Comparison of ENCODE assay signal across 9 cellular contexts in the genomic region with DNA sequence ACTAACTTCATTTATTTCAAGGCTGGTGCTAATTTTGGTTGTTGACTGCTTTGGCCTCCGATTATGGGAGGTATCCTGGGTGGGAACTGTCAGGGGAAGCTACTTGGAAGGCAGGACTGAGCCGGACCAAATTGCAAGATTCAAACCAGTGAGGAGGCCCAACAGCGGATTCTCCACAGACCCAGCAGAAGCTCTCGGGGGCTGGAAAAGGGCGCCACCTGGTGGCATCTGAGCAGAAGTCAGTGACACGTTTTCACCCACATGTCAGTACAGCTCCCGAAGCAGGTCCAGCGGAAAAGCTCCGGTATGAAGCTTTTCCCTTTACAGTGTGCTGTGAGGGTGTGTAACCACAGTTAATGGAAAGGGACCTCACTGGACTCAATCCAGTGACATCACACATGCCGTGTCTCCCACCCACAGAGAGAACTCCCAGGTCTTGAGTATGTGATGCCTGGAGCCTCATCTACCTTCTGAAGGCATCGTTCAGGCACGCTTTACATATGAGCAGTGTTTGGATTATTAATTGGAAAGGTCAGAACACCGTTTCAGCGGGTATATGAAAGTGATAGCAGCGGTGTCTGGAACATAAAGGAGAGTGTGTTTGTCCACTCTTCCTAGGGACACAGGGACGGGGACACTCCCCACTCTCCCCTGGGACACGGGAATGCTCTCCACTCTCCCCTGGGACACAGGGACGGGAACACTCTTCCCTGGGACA. TPM values are rescaled to one million over a fixed set of nuclear protein-coding genes. Genes with fewer than 3 reads are reported as not detected.
DNase-seq lines count a peak whose midpoint lies in the region; ATAC-seq and TF ChIP-seq lines count a peak whose summit lies in the region.
"Had no signal": no experiment of that assay in that cellular context is flagged by ENCODE, and none has a peak within 500 bp of the region (broad histone marks: within the 10 kb centered on the region; RNA-seq: fewer than 3 reads in every experiment).

No MANE protein-coding gene starts in this region.

- peaks cover 14% of the 10 kb centered on the region for H3K4me1 Mint-ChIP-seq in HFFc6 (ENCODE audit: low read depth)

- H3K4me3 Mint-ChIP-seq in HFFc6 = no peak overlapping the region

- H3K9me3 Mint-ChIP-seq in HFFc6 = peaks cover 22% of the 10 kb centered on the region

- ATAC-seq in HG03378 (IDR thresholded peaks at IDR 0.05; ENCODE audit: unreplicated experiment) = no peak

- H3K27ac Mint-ChIP-seq in HFFc6 = no peak overlapping the region

- H3K27me3 Mint-ChIP-seq in HFFc6 (ENCODE audit: insufficient read depth) = peaks cover 34% of the 10 kb centered on the region

- H3K4me3 ChIP-seq in cardiac fibroblast (replicated peaks in 1 of 2; ENCODE audit: low read depth in 2 of 2, low read length in 2 of 2) = no peak overlapping the region

- DNase-seq in COR-L47 (lab: John Stamatoyannopoulos, UW) (peak; percentile 72), HFFc6 (peak; percentile 72), NCI-H226 (peak; percentile 56), cardiac fibroblast (ENCODE audit: low read depth in 2 of 2) (peak; percentile 89 to 90), kidney glomerular epithelial cell (lab: John Stamatoyannopoulos, UW) (peak; percentile 48)
- peak; percentile 53 to 73 (median 62) for DNase-seq in activated CD4-positive, CD25-positive, alpha-beta regulatory T cell (lab: John Stamatoyannopoulos, UW)
- peak; percentile 67 for DNase-seq in stimulated activated CD4-positive, alpha-beta T cell treated with anti-CD3 and anti-CD28 coated beads, Interleukin-2, amount 100 ng/mL, for 4 hours (ENCODE audit: low read depth)

- TF ChIP-seq CTCF in HFFc6 (IDR thresholded peaks at IDR 0.05) = peak; percentile 95
- TF ChIP-seq CTCF in cardiac fibroblast (IDR thresholded peaks at IDR 0.05; ENCODE audit: low read depth, low read length) = peak; percentile 89

- peaks cover 4% of the 10 kb centered on the region; the same call in 1 of the 2 replicates for H3K36me3 Mint-ChIP-seq in HFFc6 (ENCODE audit: low read depth)

RNA-seq across cellular contexts. Expression of gene P2RX2, which starts 3.6 kb away (rescaled TPM):
- total RNA-seq in HFFc6 (2021; fragmentation: NEBNext Ultra II Directional; extraction: Animal tissue kit (Norgen Biotek cat#: 25700)) = not detected
- total RNA-seq: T-helper 1 cell treated with Interleukin-12 subunit alpha and Interleukin-12 subunit beta and Interleukin-4 antibody, amounts not matched to agents 30 ng/mL and 1 ng/mL, for 36 hours had no signal

RNA-seq across cellular contexts. Expression of gene LRCOL1, which starts 4.6 kb away (rescaled TPM):
- total RNA-seq in HFFc6 (2021; fragmentation: NEBNext Ultra II Directional; extraction: Animal tissue kit (Norgen Biotek cat#: 25700)) = under 1 TPM; 0.23 to 1.00 (median 0.52) TPM
- total RNA-seq: T-helper 1 cell treated with Interleukin-12 subunit alpha and Interleukin-12 subunit beta and Interleukin-4 antibody, amounts not matched to agents 30 ng/mL and 1 ng/mL, for 36 hours had no signal
